10 cellular contexts compared by ENCODE assay signal in the genomic region with DNA sequence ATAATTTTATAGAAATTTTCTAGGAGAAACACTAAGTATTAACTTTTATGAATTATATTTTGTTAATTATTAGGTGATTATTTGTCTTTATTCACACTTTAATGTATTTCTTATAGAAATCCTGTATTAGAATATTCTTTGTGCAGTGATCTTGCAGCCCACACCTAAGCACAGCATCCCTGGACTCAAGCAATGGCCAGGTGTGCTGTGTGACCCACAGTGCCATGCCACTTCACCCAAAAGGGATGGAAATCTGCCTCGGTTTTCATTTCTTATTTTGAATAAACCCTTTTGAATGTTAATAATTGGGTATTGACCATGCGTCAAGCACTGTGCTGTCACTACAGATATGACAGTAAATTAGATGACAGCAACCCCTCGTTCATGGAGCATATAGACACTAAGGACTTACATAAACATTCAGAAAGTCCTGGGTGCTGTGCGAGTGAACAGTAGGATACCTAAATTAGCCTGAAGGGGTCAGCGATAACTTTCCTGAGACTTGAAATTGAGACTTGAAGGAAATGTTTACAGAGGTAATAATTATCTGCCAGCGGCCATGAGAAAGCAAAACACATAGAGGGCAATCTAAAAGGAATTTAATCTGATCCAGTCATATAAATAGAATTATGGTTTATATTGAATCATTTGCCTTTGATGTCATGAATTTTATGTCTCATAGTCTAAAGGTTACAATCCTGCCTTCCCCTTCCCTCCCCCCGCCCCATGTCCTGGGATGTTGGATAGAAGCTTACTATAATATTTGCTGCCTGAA. TPM values are rescaled to one million over a fixed set of nuclear protein-coding genes. Genes with fewer than 3 reads are reported as not detected.
A peak's percentile ranks its signal among the peaks of the same experiment; 100 is the strongest.
DNase-seq lines count a peak whose midpoint lies in the region; ATAC-seq and TF ChIP-seq lines count a peak whose summit lies in the region.
"Had no signal": no experiment of that assay in that cellular context is flagged by ENCODE, and none has a peak within 500 bp of the region (broad histone marks: within the 10 kb centered on the region; RNA-seq: fewer than 3 reads in every experiment).

No MANE protein-coding gene starts in this region.

- CTCF ChIA-PET in CD8-positive, alpha-beta T cell (lab: Charles Lee), result no interaction called here

- no peak overlapping the region for H3K4me3 Mint-ChIP-seq in mesothelial cell of epicardium
- H3K4me3 Mint-ChIP-seq in CD8-positive, alpha-beta T cell, result no peak overlapping the region

- ATAC-seq in HG02623 (IDR thresholded peaks at IDR 0.05; ENCODE audit: unreplicated experiment) (no peak), HG03196 (IDR thresholded peaks at IDR 0.05; ENCODE audit: unreplicated experiment) (no peak)
- no peak for ATAC-seq in CD8-positive, alpha-beta T cell

- intact Hi-C loops in CD8-positive, alpha-beta T cell (cut with DNase I, micrococcal nuclease), result loop anchor here (2.0 to 10.0 kb wide), 5 partner anchors 872 to 1910 kb away; no protein-coding TSS in a partner anchor
- intact Hi-C loops in prostate gland (cut with DNase I), result loop anchor here (5.0 to 10.0 kb wide), 2 partner anchors 77 to 1014 kb away; no protein-coding TSS in a partner anchor

- DNase-seq in DMS53 (lab: John Stamatoyannopoulos, UW) (peak; percentile 63), LoVo (ENCODE audit: low spot score) (peak; percentile 79), astrocyte of the cerebellum (ENCODE audit: low read depth) (peak; percentile 23), mesothelial cell of epicardium (ENCODE audit: low spot score in 2 of 2, unreplicated experiment in 2 of 2) (no peak), prostate gland (ENCODE audit: low spot score) (no peak)
- DNase-seq in CD8-positive, alpha-beta T cell, result no peak
- DNase-seq: esophagus squamous epithelium had no signal

- H3K9me3 ChIP-seq in CD8-positive, alpha-beta T cell (ENCODE audit: low read length), result no peaks in the 10 kb centered on the region
- H3K9me3 ChIP-seq in prostate gland, result no peaks in the 10 kb centered on the region
- H3K9me3 ChIP-seq: esophagus squamous epithelium had no signal

- 66% methylated on average over 7 of the region's 7 CpGs for WGBS in prostate gland

- POLR2A ChIA-PET in CD8-positive, alpha-beta T cell (lab: Charles Lee), result no interaction called here

- H3K36me3 Mint-ChIP-seq in mesothelial cell of epicardium, result peaks cover 3% of the 10 kb centered on the region
- no peaks in the 10 kb centered on the region for H3K36me3 Mint-ChIP-seq in CD8-positive, alpha-beta T cell

- no peaks in the 10 kb centered on the region for H3K36me3 ChIP-seq in CD8-positive, alpha-beta T cell (ENCODE audit: insufficient read depth, low read length)
- no peaks in the 10 kb centered on the region for H3K36me3 ChIP-seq in prostate gland

- no peaks in the 10 kb centered on the region for H3K9me3 Mint-ChIP-seq in mesothelial cell of epicardium
- no peaks in the 10 kb centered on the region for H3K9me3 Mint-ChIP-seq in CD8-positive, alpha-beta T cell

- no peaks in the 10 kb centered on the region for H3K27me3 Mint-ChIP-seq in mesothelial cell of epicardium (ENCODE audit: low read depth)
- H3K27me3 Mint-ChIP-seq in CD8-positive, alpha-beta T cell (ENCODE audit: low read depth), result peaks cover 2% of the 10 kb centered on the region

- H3K4me1 Mint-ChIP-seq in mesothelial cell of epicardium, result peaks cover 40% of the 10 kb centered on the region
- H3K4me1 Mint-ChIP-seq in CD8-positive, alpha-beta T cell (ENCODE audit: low read depth), result peaks cover 8% of the 10 kb centered on the region

- in situ Hi-C loops in astrocyte of the cerebellum (cut with HindIII; ENCODE audit: low sequenced_read_pairs), result no loop called here

- H3K4me3 ChIP-seq in astrocyte of the cerebellum (ENCODE audit: low read depth, low read length) (no peak overlapping the region), prostate gland (no peak overlapping the region)
- H3K4me3 ChIP-seq in CD8-positive, alpha-beta T cell (ENCODE audit: low read depth, low read length), result no peak overlapping the region
- H3K4me3 ChIP-seq: esophagus squamous epithelium had no signal

- no peak overlapping the region for H3K27ac ChIP-seq in CD8-positive, alpha-beta T cell (ENCODE audit: low read depth, low read length)
- no peak overlapping the region for H3K27ac ChIP-seq in prostate gland
- H3K27ac ChIP-seq: esophagus squamous epithelium had no signal

- H3K4me1 ChIP-seq in CD8-positive, alpha-beta T cell (ENCODE audit: insufficient read depth, low read length), result no peaks in the 10 kb centered on the region
- no peaks in the 10 kb centered on the region for H3K4me1 ChIP-seq in prostate gland (replicated peaks)

- TF ChIP-seq POLR2A in prostate gland (IDR thresholded peaks at IDR 0.05), result no peak

- TF ChIP-seq CTCF in astrocyte of the cerebellum (IDR thresholded peaks at IDR 0.05; ENCODE audit: low read depth, low read length, missing control alignments) (peak; percentile 39), mesothelial cell of epicardium (IDR thresholded peaks at IDR 0.05; ENCODE audit: unreplicated experiment) (no peak), prostate gland (IDR thresholded peaks at IDR 0.05) (no peak)
- TF ChIP-seq CTCF in CD8-positive, alpha-beta T cell (IDR thresholded peaks at IDR 0.05), result no peak

- peak overlapping the region; percentile 57 for H3K27ac Mint-ChIP-seq in mesothelial cell of epicardium
- no peak overlapping the region for H3K27ac Mint-ChIP-seq in CD8-positive, alpha-beta T cell

- no peaks in the 10 kb centered on the region for H3K27me3 ChIP-seq in CD8-positive, alpha-beta T cell (ENCODE audit: insufficient read depth, low read length)
- H3K27me3 ChIP-seq in prostate gland (replicated peaks; ENCODE audit: insufficient read depth), result no peaks in the 10 kb centered on the region
- H3K27me3 ChIP-seq: esophagus squamous epithelium had no signal

RNA-seq across cellular contexts. Expression of gene CALCRL, which starts 52.7 kb away (rescaled TPM):
- 3.1 to 4.5 TPM (median 3.3 TPM) in 3 replicates for total RNA-seq in mesothelial cell of epicardium
- under 1 TPM; 0.19 TPM for total RNA-seq in CD8-positive, alpha-beta T cell
- 10 to 100 TPM in 1 of 2 donors, 1 to 10 TPM in 1; 7.3 to 21.1 TPM for total RNA-seq in prostate gland

RNA-seq across cellular contexts. Expression of gene TFPI, which starts 53.5 kb away (rescaled TPM):
- 80.0 to 89.7 TPM (median 87.9 TPM) in 3 replicates for total RNA-seq in mesothelial cell of epicardium
- total RNA-seq in CD8-positive, alpha-beta T cell, result not detected
- total RNA-seq in prostate gland, result 10 to 100 TPM in 1 of 2 donors, 1 to 10 TPM in 1; 7.0 to 19.5 TPM
- total RNA-seq: activated CD8-positive, alpha-beta memory T cell treated with anti-CD3 and anti-CD28 coated beads for 36 hours had no signal

Comparison
In these comparisons a context has a peak if more than half of its experiments do, and no peak if none do; other contexts are left out.
1. DNase-seq: peak in DMS53 (single experiment), LoVo (single experiment) and astrocyte of the cerebellum (single experiment); none in mesothelial cell of epicardium (0 of 2), CD8-positive, alpha-beta T cell (0 of 7) and prostate gland (single experiment).
2. RNA of gene TFPI, which starts 53.5 kb away (total RNA-seq): 80.0 to 89.7 TPM in mesothelial cell of epicardium and 7.0 to 19.5 TPM in prostate gland; not detected in CD8-positive, alpha-beta T cell; every median in the first group is over 4 times any median in the second.